In genomic region chr17:43220511-43221125, GRCh38 we compare ENCODE assay signal across 25 cellular contexts. TPM values are rescaled to one million over a fixed set of nuclear protein-coding genes. Genes with fewer than 3 reads are reported as not detected.
A peak's percentile ranks its signal among the peaks of the same experiment; 100 is the strongest.
DNase-seq lines count a peak whose midpoint lies in the region; ATAC-seq, FAIRE-seq and TF ChIP-seq lines count a peak whose summit lies in the region.
"Had no signal": no experiment of that assay in that cellular context is flagged by ENCODE, and none has a peak within 500 bp of the region (broad histone marks: within the 10 kb centered on the region; RNA-seq: fewer than 3 reads in every experiment).

No MANE protein-coding gene starts in this region.

- H3K27ac ChIP-seq in BLaER1: no peak overlapping the region
- H3K27ac ChIP-seq in GM12878 (ENCODE audit: control insufficient read depth, insufficient read depth): no peak overlapping the region
- H3K27ac ChIP-seq: C4-2B, HL-60 had no signal

- H3K79me2 ChIP-seq in GM12878 (ENCODE audit: control insufficient read depth, insufficient read depth, low read length): no peaks in the 10 kb centered on the region

- RAD21 ChIA-PET in GM12878 (lab: Charles Lee; ENCODE audit: unreplicated experiment): no interaction called here

- H3K4me2 ChIP-seq in BLaER1: peak overlapping the region; percentile 65
- H3K4me2 ChIP-seq in GM12878 (ENCODE audit: control insufficient read depth, insufficient read depth): no peak overlapping the region
- H3K4me2 ChIP-seq: GM23338, SK-N-SH had no signal

- TF ChIP-seq RAD21 in GM12878 (IDR thresholded peaks at IDR 0.05; ENCODE audit: insufficient read depth, low read depth, low read length): no peak

- H3K9ac ChIP-seq in BLaER1: 0 out of 2 replicates have a peak overlapping the region, but pooled peaks have one; percentile 3
- H3K9ac ChIP-seq in GM12878 (ENCODE audit: control insufficient read depth, insufficient read depth, low read length): no peak overlapping the region
- H3K9ac ChIP-seq: SK-N-SH had no signal

- H3K4me3 Mint-ChIP-seq in stimulated activated effector memory CD8-positive, alpha-beta T cell treated with anti-CD3 and anti-CD28 coated beads, Interleukin-12 subunit alpha, Interleukin-12 subunit beta, amount 100 ng/mL, for 72 hours: no peak overlapping the region
- H3K4me3 Mint-ChIP-seq in nephron progenitor cell: no peak overlapping the region
- H3K4me3 Mint-ChIP-seq: GM23338 had no signal

- H3K36me3 ChIP-seq in BLaER1: peaks cover 44% of the 10 kb centered on the region
- peaks cover 2 to 9% of the 10 kb centered on the region in 2 experiments; a peak in 3 of 4 replicates for H3K36me3 ChIP-seq in GM12878 (ENCODE audit: control insufficient read depth in 2 of 2, insufficient read depth in 2 of 2, low read length in 1 of 2)
- H3K36me3 ChIP-seq: HAP-1 had no signal

- no peak overlapping the region for H2AFZ ChIP-seq in GM12878 (ENCODE audit: control insufficient read depth, low read depth, low read length)
- H2AFZ ChIP-seq: GM23338 had no signal

- no peak overlapping the region for H3K4me3 ChIP-seq in BLaER1
- H3K4me3 ChIP-seq in GM12878: no peak overlapping the region
- H3K4me3 ChIP-seq: GM23338, HAP-1 had no signal

- CTCF ChIA-PET in GM12878 (lab: Yijun Ruan, JAX): interaction anchor here (0.5 kb wide), 1 partner anchor 494 kb away, joined by 4 read pairs; no protein-coding TSS in a partner anchor

- ATAC-seq in GM12878: no peak
- ATAC-seq in stimulated activated effector memory CD8-positive, alpha-beta T cell treated with anti-CD3 and anti-CD28 coated beads, Interleukin-12 subunit alpha, Interleukin-12 subunit beta, amount 100 ng/mL, for 72 hours: no peak
- ATAC-seq: GM23338, Panc1 had no signal

- no peak for FAIRE-seq in GM12878 (lab: Jason Lieb, UNC)
- FAIRE-seq: G401.6 had no signal

- H3K9me3 Mint-ChIP-seq in stimulated activated effector memory CD8-positive, alpha-beta T cell treated with anti-CD3 and anti-CD28 coated beads, Interleukin-12 subunit alpha, Interleukin-12 subunit beta, amount 100 ng/mL, for 72 hours: no peaks in the 10 kb centered on the region
- no peaks in the 10 kb centered on the region for H3K9me3 Mint-ChIP-seq in nephron progenitor cell
- H3K9me3 Mint-ChIP-seq: GM23338 had no signal

- H4K20me1 ChIP-seq in BLaER1 (peaks cover 17% of the 10 kb centered on the region; the same call in 1 of the 2 replicates), GM12878 (ENCODE audit: control insufficient read depth, insufficient read depth) (no peaks in the 10 kb centered on the region)

- H3K27ac Mint-ChIP-seq in stimulated activated effector memory CD8-positive, alpha-beta T cell treated with anti-CD3 and anti-CD28 coated beads, Interleukin-12 subunit alpha, Interleukin-12 subunit beta, amount 100 ng/mL, for 72 hours: peak overlapping the region; percentile 58
- no peak overlapping the region for H3K27ac Mint-ChIP-seq in nephron progenitor cell
- H3K27ac Mint-ChIP-seq: GM23338 had no signal

- BruUV-seq in GM12878 (replicated peaks; lab: Mats Ljungman, UMichigan): no TSS peak

- SMC1A ChIA-PET in GM12878 (lab: Charles Lee; ENCODE audit: uncharacterized antibody, unreplicated experiment): no interaction called here

- peak; percentile 20; the same call in 1 of the 2 replicates for TF ChIP-seq POLR2A in GM12878 (IDR thresholded peaks at IDR 0.05; ENCODE audit: low read depth, low read length)

- H3K27me3 ChIP-seq in BLaER1: no peaks in the 10 kb centered on the region
- no peaks in the 10 kb centered on the region for H3K27me3 ChIP-seq in GM12878 (replicated peaks in 1 of 2; ENCODE audit: control insufficient read depth in 2 of 2, insufficient read depth in 2 of 2, low read length in 1 of 2)

- H3K4me1 ChIP-seq in BLaER1 (peaks cover 52% of the 10 kb centered on the region), GM12878 (ENCODE audit: control insufficient read depth, insufficient read depth, low read length) (no peaks in the 10 kb centered on the region)
- H3K4me1 ChIP-seq: HAP-1 had no signal

- peaks cover 8% of the 10 kb centered on the region for H3K27me3 Mint-ChIP-seq in nephron progenitor cell (ENCODE audit: low read depth, poor library complexity)

- WGBS in GM12878 (ENCODE audit: insufficient coverage, insufficient replicate concordance, low lambda C conversion rate, missing lambda C conversion rate): 97% methylated on average over 9 of the region's 9 CpGs

- intact Hi-C loops in GM12878 (cut with micrococcal nuclease; ENCODE audit: unreplicated experiment): no loop called here

- no peak for TF ChIP-seq EP300 in GM12878 (IDR thresholded peaks at IDR 0.05; ENCODE audit: borderline replicate concordance in 1 of 2, control insufficient read depth in 1 of 2, low read depth in 2 of 2, low read length in 2 of 2)

- H3K9me3 ChIP-seq in BLaER1: no peaks in the 10 kb centered on the region
- no peaks in the 10 kb centered on the region for H3K9me3 ChIP-seq in GM12878 (replicated peaks; ENCODE audit: control insufficient read depth, insufficient read depth, low read length)
- H3K9me3 ChIP-seq: HAP-1, SK-N-SH had no signal

- POLR2A ChIA-PET in GM12878 (lab: Charles Lee): no interaction called here

- in situ Hi-C loops in GM12878 (cut with MboI): loop anchor here (25.0 kb wide), 7 partner anchors 442 to 1642 kb away; partner anchors contain the start of genes DNAJC7, EIF1, HDAC5 and MEOX1

- peaks cover 12% of the 10 kb centered on the region for H3K4me1 Mint-ChIP-seq in stimulated activated effector memory CD8-positive, alpha-beta T cell treated with anti-CD3 and anti-CD28 coated beads, Interleukin-12 subunit alpha, Interleukin-12 subunit beta, amount 100 ng/mL, for 72 hours
- H3K4me1 Mint-ChIP-seq in nephron progenitor cell: peaks cover 14% of the 10 kb centered on the region
- H3K4me1 Mint-ChIP-seq: GM23338 had no signal

- TF ChIP-seq CTCF in GM12878 (IDR thresholded peaks at IDR 0.05 in 2 of 3, conservative IDR thresholded peaks at IDR 0.05 in 1 of 3; ENCODE audit: control insufficient read depth in 2 of 3, extremely low read depth in 1 of 3, insufficient read depth in 1 of 3, low read depth in 3 of 3, low read length in 3 of 3) (no peak), nephron progenitor cell (IDR thresholded peaks at IDR 0.05) (no peak)

- DNase-seq in GM12878 (ENCODE audit: low read depth, low spot score) (no peak), mesenteric fat pad (ENCODE audit: low spot score) (peak; percentile 67), NCI-H2171 (lab: John Stamatoyannopoulos, UW) (no peak), NCI-H1417 treated with DMSO at 0.1 percent for 48 hours (lab: John Stamatoyannopoulos, UW) (no peak), nephron progenitor cell (no peak)
- peak in 1 of 2 donors; percentile 44 for DNase-seq in stimulated activated effector memory CD8-positive, alpha-beta T cell treated with anti-CD3 and anti-CD28 coated beads, Interleukin-12 subunit alpha, Interleukin-12 subunit beta, amount 100 ng/mL, for 72 hours (ENCODE audit: low spot score in 2 of 2)
- DNase-seq: KBM-7, MM.1S, NCI-H1048, NCI-H1436 treated with DMSO at 0.1 percent for 48 hours, NCI-H2081, NCI-H2171 treated with DMSO at 0.1 percent for 48 hours, NCI-H524 treated with DMSO at 0.1 percent for 48 hours, NCI-H82, SIG-M5, SK-N-SH had no signal

- peaks cover 66% of the 10 kb centered on the region for H3K36me3 Mint-ChIP-seq in stimulated activated effector memory CD8-positive, alpha-beta T cell treated with anti-CD3 and anti-CD28 coated beads, Interleukin-12 subunit alpha, Interleukin-12 subunit beta, amount 100 ng/mL, for 72 hours
- peaks cover 8% of the 10 kb centered on the region for H3K36me3 Mint-ChIP-seq in nephron progenitor cell (ENCODE audit: low read depth)

RNA-seq across cellular contexts. Expression of gene CCDC200, which starts 7.8 kb away (rescaled TPM):
- total RNA-seq in GM12878 (2013; cell fraction: nucleolus; rRNA removed): not detected in 2 replicates
- total RNA-seq in GM12878 (2014; rRNA removed) (not detected in 2 replicates), GM12878 (2014; rRNA removed; fragmentation: Illumina TruSeq; extraction: Trizol) (not detected in 2 replicates), GM12878 (2021) (not detected in 2 replicates), mesenteric fat pad (not detected)
- 1.7 TPM for polyA plus RNA-seq in GM12878 (2011; ENCODE audit: low read depth)
- polyA plus RNA-seq in GM12878 (2011; rRNA removed) (not detected in 2 replicates), GM12878 (2014; fragmentation: Illumina TruSeq; extraction: Trizol) (not detected in 2 replicates), GM12878 (2014; fragmentation: Nextera tagmentation; extraction: Ambion mirVana) (1 to 10 TPM in 1 of 2 experiments, under 1 TPM in 1; 0.46 to 2.3 TPM), GM12878 (2014; rRNA removed) (not detected in 2 replicates), GM12878 (2016; fragmentation: Nextera tagmentation; extraction: Ambion mirVana) (1 to 10 TPM; 3.2 to 3.9 TPM)
- not detected in 2 replicates for polyA plus RNA-seq in GM12878 (2011; cell fraction: cytosol; rRNA removed)
- polyA plus RNA-seq in GM12878 (2011; cell fraction: nucleus; rRNA removed): not detected in 2 replicates
- polyA plus RNA-seq in GM12878 (2012): 3.0 and 6.4 TPM in 2 replicates
- polyA minus RNA-seq in GM12878 (2011; rRNA and poly(A)+ RNA removed): not detected in 2 replicates
- polyA minus RNA-seq in GM12878 (2011; cell fraction: cytosol; rRNA and poly(A)+ RNA removed): not detected in 2 replicates
- polyA minus RNA-seq in GM12878 (2011; cell fraction: nucleus; rRNA and poly(A)+ RNA removed): not detected in 2 replicates
- total RNA-seq: Daoy, GM23338, HT-29 had no signal
- polyA plus RNA-seq: GM23338, SK-N-SH had no signal

RNA-seq across cellular contexts. Expression of gene TMEM106A, which starts 8.9 kb away (rescaled TPM):
- total RNA-seq in GM12878 (2013; cell fraction: nucleolus; rRNA removed): 81.0 and 84.7 TPM in 2 replicates
- total RNA-seq in GM12878 (2014; rRNA removed): 7.9 and 8.9 TPM in 2 replicates
- total RNA-seq in GM12878 (2014; rRNA removed; fragmentation: Illumina TruSeq; extraction: Trizol): 8.0 and 9.3 TPM in 2 replicates
- total RNA-seq in GM12878 (2021): 14.6 and 18.7 TPM in 2 replicates
- 5.2 TPM for polyA plus RNA-seq in GM12878 (2011; ENCODE audit: low read depth)
- polyA plus RNA-seq in GM12878 (2011; rRNA removed): 8.7 and 13.9 TPM in 2 replicates
- polyA plus RNA-seq in GM12878 (2011; cell fraction: cytosol; rRNA removed): 16.2 and 19.0 TPM in 2 replicates
- 26.4 and 28.4 TPM in 2 replicates for polyA plus RNA-seq in GM12878 (2011; cell fraction: nucleus; rRNA removed)
- polyA plus RNA-seq in GM12878 (2012): 7.1 and 8.9 TPM in 2 replicates
- 9.0 and 11.5 TPM in 2 replicates for polyA plus RNA-seq in GM12878 (2014; fragmentation: Illumina TruSeq; extraction: Trizol)
- 1 to 10 TPM; 2.3 to 2.6 TPM for polyA plus RNA-seq in GM12878 (2014; fragmentation: Nextera tagmentation; extraction: Ambion mirVana)
- polyA plus RNA-seq in GM12878 (2014; rRNA removed): 9.3 and 13.1 TPM in 2 replicates
- polyA plus RNA-seq in GM12878 (2016; fragmentation: Nextera tagmentation; extraction: Ambion mirVana): 10 to 100 TPM in 1 of 2 experiments, 1 to 10 TPM in 1; 8.8 to 14.1 TPM
- 30.3 and 37.9 TPM in 2 replicates for polyA minus RNA-seq in GM12878 (2011; rRNA and poly(A)+ RNA removed)
- polyA minus RNA-seq in GM12878 (2011; cell fraction: cytosol; rRNA and poly(A)+ RNA removed): 6.7 TPM in 2 replicates
- 15.8 and 32.4 TPM in 2 replicates for polyA minus RNA-seq in GM12878 (2011; cell fraction: nucleus; rRNA and poly(A)+ RNA removed)
- 25.4 TPM for total RNA-seq in mesenteric fat pad

RNA-seq across cellular contexts. Expression of gene RNU2-1, which starts 13.2 kb away (rescaled TPM):
- total RNA-seq in GM12878 (2013; cell fraction: nucleolus; rRNA removed): not detected in 2 replicates
- total RNA-seq in GM12878 (2014; rRNA removed) (not detected in 2 replicates), GM12878 (2014; rRNA removed; fragmentation: Illumina TruSeq; extraction: Trizol) (not detected in 2 replicates), GM12878 (2021) (9,631 and 10,813 TPM in 2 replicates), mesenteric fat pad (7,388 TPM)
- polyA plus RNA-seq in GM12878 (2011; ENCODE audit: low read depth): not detected
- polyA plus RNA-seq in GM12878 (2011; rRNA removed) (not detected in 2 replicates), GM12878 (2014; fragmentation: Illumina TruSeq; extraction: Trizol) (not detected in 2 replicates), GM12878 (2014; fragmentation: Nextera tagmentation; extraction: Ambion mirVana) (not detected), GM12878 (2014; rRNA removed) (not detected in 2 replicates), GM12878 (2016; fragmentation: Nextera tagmentation; extraction: Ambion mirVana) (10 to 100 TPM; 17.5 to 17.7 TPM)
- not detected in 2 replicates for polyA plus RNA-seq in GM12878 (2011; cell fraction: cytosol; rRNA removed)
- polyA plus RNA-seq in GM12878 (2011; cell fraction: nucleus; rRNA removed): not detected in 2 replicates
- not detected in 2 replicates for polyA plus RNA-seq in GM12878 (2012)
- polyA minus RNA-seq in GM12878 (2011; rRNA and poly(A)+ RNA removed): not detected in 2 replicates
- polyA minus RNA-seq in GM12878 (2011; cell fraction: cytosol; rRNA and poly(A)+ RNA removed): not detected in 2 replicates
- polyA minus RNA-seq in GM12878 (2011; cell fraction: nucleus; rRNA and poly(A)+ RNA removed): not detected in 2 replicates
- total RNA-seq: Daoy, GM23338, HT-29 had no signal
- polyA plus RNA-seq: SK-N-SH had no signal

RNA-seq across cellular contexts. Expression of gene NBR1, which starts 49.6 kb away (rescaled TPM):
- 56.0 and 62.9 TPM in 2 replicates for total RNA-seq in GM12878 (2013; cell fraction: nucleolus; rRNA removed)
- total RNA-seq in GM12878 (2014; rRNA removed) (27.2 and 27.7 TPM in 2 replicates), GM12878 (2014; rRNA removed; fragmentation: Illumina TruSeq; extraction: Trizol) (29.9 and 32.9 TPM in 2 replicates), GM12878 (2021) (26.9 and 29.2 TPM in 2 replicates), mesenteric fat pad (57.1 TPM)
- polyA plus RNA-seq in GM12878 (2011; ENCODE audit: low read depth): 19.3 TPM
- polyA plus RNA-seq in GM12878 (2011; rRNA removed) (55.2 and 57.9 TPM in 2 replicates), GM12878 (2014; fragmentation: Illumina TruSeq; extraction: Trizol) (33.7 and 42.5 TPM in 2 replicates), GM12878 (2014; fragmentation: Nextera tagmentation; extraction: Ambion mirVana) (1 to 10 TPM; 3.5 to 6.2 TPM), GM12878 (2014; rRNA removed) (16.8 and 19.7 TPM in 2 replicates), GM12878 (2016; fragmentation: Nextera tagmentation; extraction: Ambion mirVana) (10 to 100 TPM; 29.3 to 30.2 TPM)
- polyA plus RNA-seq in GM12878 (2011; cell fraction: cytosol; rRNA removed): 34.9 and 35.5 TPM in 2 replicates
- polyA plus RNA-seq in GM12878 (2011; cell fraction: nucleus; rRNA removed): 23.2 and 28.4 TPM in 2 replicates
- polyA plus RNA-seq in GM12878 (2012): 22.2 and 28.9 TPM in 2 replicates
- 83.7 and 92.1 TPM in 2 replicates for polyA minus RNA-seq in GM12878 (2011; rRNA and poly(A)+ RNA removed)
- polyA minus RNA-seq in GM12878 (2011; cell fraction: cytosol; rRNA and poly(A)+ RNA removed): 21.0 and 24.5 TPM in 2 replicates
- 22.2 and 22.6 TPM in 2 replicates for polyA minus RNA-seq in GM12878 (2011; cell fraction: nucleus; rRNA and poly(A)+ RNA removed)
